In genomic region chr11:102792604-102793003, GRCh38 we compare ENCODE assay signal across 23 cellular contexts. TPM values are rescaled to one million over a fixed set of nuclear protein-coding genes. Genes with fewer than 3 reads are reported as not detected.
"Had no signal": no experiment of that assay in that cellular context is flagged by ENCODE, and none has a peak within 500 bp of the region (broad histone marks: within the 10 kb centered on the region; RNA-seq: fewer than 3 reads in every experiment).

No MANE protein-coding gene starts in this region.

- H3K4me1 ChIP-seq: esophagus muscularis mucosa, gastrocnemius medialis, lower lobe of right lung, neural progenitor cell, suprapubic skin, tibial artery, uterus had no signal

- H3K27me3 ChIP-seq: esophagus muscularis mucosa, gastrocnemius medialis, neural progenitor cell, ovary, tibial artery, upper lobe of left lung, uterus had no signal

- DNase-seq: effector memory CD8-positive, alpha-beta T cell; gastrocnemius medialis; immature natural killer cell; left cardiac atrium; left ventricle myocardium inferior; lower lobe of right lung; nucleus accumbens; ovary; right cardiac atrium; stimulated activated CD4-positive, alpha-beta T cell treated with anti-CD3 and anti-CD28 coated beads, Interleukin-2, amount 100 ng/mL, for 48 hours; stimulated activated naive CD4-positive, alpha-beta T cell treated with Interleukin-2 at 50 U/mL for 16 hours; tibial artery; upper lobe of left lung; uterus had no signal

- H3K4me3 ChIP-seq: esophagus muscularis mucosa, gastrocnemius medialis, left ventricle myocardium inferior, lower lobe of right lung, neural progenitor cell, ovary, smooth muscle cell, suprapubic skin, tibial artery, upper lobe of left lung, uterus had no signal

- H3K9me3 ChIP-seq: esophagus muscularis mucosa, gastrocnemius medialis, left ventricle myocardium inferior, lower lobe of right lung, ovary, suprapubic skin, tibial artery, upper lobe of left lung, uterus had no signal

- ATAC-seq: effector memory CD8-positive, alpha-beta T cell; gastrocnemius medialis; left cardiac atrium; lower lobe of right lung; natural killer cell treated with Interleukin-12 subunit alpha and Interleukin-12 subunit beta and Interleukin-15 and Interleukin-18, amount 100 ng/mL, for 72 hours; right cardiac atrium had no signal

- FAIRE-seq: keratinocyte had no signal

- H3K36me3 ChIP-seq: esophagus muscularis mucosa, gastrocnemius medialis, left ventricle myocardium inferior, lower lobe of right lung, neural progenitor cell, ovary, suprapubic skin, tibial artery, upper lobe of left lung, uterus had no signal

- H3K27ac ChIP-seq: esophagus muscularis mucosa, gastrocnemius medialis, left ventricle myocardium inferior, lower lobe of right lung, neural progenitor cell, ovary, suprapubic skin, tibial artery, upper lobe of left lung, uterus had no signal

RNA-seq across cellular contexts. Expression of gene MMP1, which starts 5.4 kb away (rescaled TPM):
- total RNA-seq: gastrocnemius medialis; left ventricle myocardium inferior; natural killer cell treated with Interleukin-12 subunit alpha and Interleukin-12 subunit beta and Interleukin-15 and Interleukin-18, amount 100 ng/mL, for 72 hours had no signal
- polyA plus RNA-seq: immature natural killer cell had no signal

RNA-seq across cellular contexts. Expression of gene MMP10, which starts 12.2 kb away (rescaled TPM):
- total RNA-seq: esophagus muscularis mucosa; gastrocnemius medialis; left cardiac atrium; left ventricle myocardium inferior; lower lobe of right lung; mesothelial cell of epicardium; mucosa of gallbladder; natural killer cell treated with Interleukin-12 subunit alpha and Interleukin-12 subunit beta and Interleukin-15 and Interleukin-18, amount 100 ng/mL, for 72 hours; posterior vena cava; right cardiac atrium; suprapubic skin had no signal
- polyA plus RNA-seq: immature natural killer cell, right cardiac atrium had no signal

RNA-seq across cellular contexts. Expression of gene MMP3, which starts 50.8 kb away (rescaled TPM):
- total RNA-seq: left cardiac atrium; left ventricle myocardium inferior; lower lobe of right lung; mesothelial cell of epicardium; natural killer cell treated with Interleukin-12 subunit alpha and Interleukin-12 subunit beta and Interleukin-15 and Interleukin-18, amount 100 ng/mL, for 72 hours; right cardiac atrium; uterus had no signal
- polyA plus RNA-seq: immature natural killer cell, right cardiac atrium had no signal
